In genomic region chr16:56626685-56627084, GRCh38 we compare ENCODE assay signal across 11 cellular contexts. TPM values are rescaled to one million over a fixed set of nuclear protein-coding genes. Genes with fewer than 3 reads are reported as not detected.
DNase-seq lines count a peak whose midpoint lies in the region; ATAC-seq and TF ChIP-seq lines count a peak whose summit lies in the region.
"Had no signal": no experiment of that assay in that cellular context is flagged by ENCODE, and none has a peak within 500 bp of the region (broad histone marks: within the 10 kb centered on the region; RNA-seq: fewer than 3 reads in every experiment).

No MANE protein-coding gene starts in this region.

- TF ChIP-seq CTCF in colonic mucosa (IDR thresholded peaks at IDR 0.05) (no peak), lower lobe of right lung (IDR thresholded peaks at IDR 0.05) (no peak), upper lobe of left lung (IDR thresholded peaks at IDR 0.05) (no peak)

- no peak for ATAC-seq in lower lobe of right lung
- no peak for ATAC-seq in upper lobe of left lung (ENCODE audit: low FRiP score in 2 of 2)
- ATAC-seq in GM21390 (IDR thresholded peaks at IDR 0.05; ENCODE audit: unreplicated experiment) = no peak
- ATAC-seq in HG03108 (IDR thresholded peaks at IDR 0.05; ENCODE audit: unreplicated experiment) = no peak

- peak; percentile 36 for DNase-seq in activated effector memory CD4-positive, alpha-beta T cell treated with anti-CD3 and anti-CD28 coated beads, Interleukin-2, amount 50 U/mL, for 16 hours
- no peak for DNase-seq in activated effector memory CD4-positive, alpha-beta T cell treated with Interleukin-2 at 50 U/mL for 16 hours
- DNase-seq in colonic mucosa (no peak), lower lobe of right lung (no peak), upper lobe of left lung (no peak), LoVo (ENCODE audit: low spot score) (no peak)
- DNase-seq: foreskin melanocyte had no signal

- no peaks in the 10 kb centered on the region for H3K9me3 ChIP-seq in colonic mucosa
- H3K9me3 ChIP-seq in lower lobe of right lung = no peaks in the 10 kb centered on the region
- no peaks in the 10 kb centered on the region for H3K9me3 ChIP-seq in upper lobe of left lung
- H3K9me3 ChIP-seq: BLaER1 had no signal

- H3K27ac ChIP-seq in colonic mucosa = peak overlapping the region; percentile 86
- peak overlapping the region; percentile 91 for H3K27ac ChIP-seq in lower lobe of right lung
- peak overlapping the region; percentile 88 to 97 (median 92) for H3K27ac ChIP-seq in upper lobe of left lung
- H3K27ac ChIP-seq: BLaER1 had no signal

- no peak for TF ChIP-seq EP300 in upper lobe of left lung (IDR thresholded peaks at IDR 0.05)

- peaks cover 3% of the 10 kb centered on the region for H3K4me1 ChIP-seq in colonic mucosa
- peaks cover 14% of the 10 kb centered on the region for H3K4me1 ChIP-seq in lower lobe of right lung
- peaks cover 9 to 33% (median 17%) of the 10 kb centered on the region in 4 donors for H3K4me1 ChIP-seq in upper lobe of left lung

- WGBS in upper lobe of left lung, 2 donors = 41 to 63% methylated on average over 6 to 7 of the region's 7 CpGs

- no peak for TF ChIP-seq POLR2A in upper lobe of left lung (IDR thresholded peaks at IDR 0.05)

- H3K27me3 ChIP-seq in colonic mucosa = no peaks in the 10 kb centered on the region
- H3K27me3 ChIP-seq in lower lobe of right lung (ENCODE audit: low read depth) = no peaks in the 10 kb centered on the region
- peaks cover 0 to 4% (median 1%) of the 10 kb centered on the region in 4 donors for H3K27me3 ChIP-seq in upper lobe of left lung

- H3K9ac ChIP-seq in colonic mucosa (ENCODE audit: low read depth in 2 of 2, low read length in 2 of 2) = peak overlapping the region in 1 of 2 donors; percentile 100
- H3K9ac ChIP-seq: BLaER1 had no signal

- intact Hi-C loops in colonic mucosa (cut with DNase I) (no loop called here), lower lobe of right lung (cut with DNase I) (no loop called here)

- H3K4me3 ChIP-seq in colonic mucosa = peak overlapping the region; percentile 79
- H3K4me3 ChIP-seq in lower lobe of right lung = peak overlapping the region; percentile 64
- H3K4me3 ChIP-seq in upper lobe of left lung = peak overlapping the region; percentile 44 to 70 (median 58)

- H3K36me3 ChIP-seq in colonic mucosa (no peaks in the 10 kb centered on the region), lower lobe of right lung (no peaks in the 10 kb centered on the region), upper lobe of left lung (no peaks in the 10 kb centered on the region)
- H3K36me3 ChIP-seq: BLaER1 had no signal

RNA-seq across cellular contexts. Expression of gene MT1E, which starts 1.1 kb away (rescaled TPM):
- 100 to 1,000 TPM; 251 to 359 TPM for total RNA-seq in colonic mucosa
- 158 TPM for total RNA-seq in lower lobe of right lung
- total RNA-seq in upper lobe of left lung = 100 to 1,000 TPM in 5 of 6 donors, 10 to 100 TPM in 1; 72.3 to 546 (median 187) TPM
- total RNA-seq: SK-MEL-5 had no signal

RNA-seq across cellular contexts. Expression of gene MT1M, which starts 5.8 kb away (rescaled TPM):
- total RNA-seq in colonic mucosa (10 to 100 TPM; 19.0 to 21.2 TPM), lower lobe of right lung (29.8 TPM), upper lobe of left lung (100 to 1,000 TPM in 1 of 6 donors, 10 to 100 TPM in 4, 1 to 10 TPM in 1; 8.4 to 194 (median 37.0) TPM)
- total RNA-seq: SK-MEL-5 had no signal

RNA-seq across cellular contexts. Expression of gene MT1A, which starts 11.8 kb away (rescaled TPM):
- total RNA-seq in colonic mucosa (10 to 100 TPM in 1 of 2 donors, 1 to 10 TPM in 1; 5.5 to 10.2 TPM), lower lobe of right lung (4.7 TPM), upper lobe of left lung (10 to 100 TPM in 4 of 6 donors, 1 to 10 TPM in 1, not detected in 1; 5.4 to 59.1 (median 13.4) TPM)
- total RNA-seq: SK-MEL-5 had no signal

RNA-seq across cellular contexts. Expression of gene MT2A, which starts 18.3 kb away (rescaled TPM):
- total RNA-seq in colonic mucosa (100 to 1,000 TPM; 239 to 320 TPM), lower lobe of right lung (223 TPM), upper lobe of left lung (100 to 1,000 TPM; 137 to 552 (median 338) TPM)

RNA-seq across cellular contexts. Expression of gene MT1B, which starts 25.0 kb away (rescaled TPM):
- total RNA-seq in colonic mucosa = not detected
- not detected for total RNA-seq in lower lobe of right lung
- not detected for total RNA-seq in upper lobe of left lung
- total RNA-seq: SK-MEL-5 had no signal
